15 cellular contexts compared by ENCODE assay signal in the genomic region with DNA sequence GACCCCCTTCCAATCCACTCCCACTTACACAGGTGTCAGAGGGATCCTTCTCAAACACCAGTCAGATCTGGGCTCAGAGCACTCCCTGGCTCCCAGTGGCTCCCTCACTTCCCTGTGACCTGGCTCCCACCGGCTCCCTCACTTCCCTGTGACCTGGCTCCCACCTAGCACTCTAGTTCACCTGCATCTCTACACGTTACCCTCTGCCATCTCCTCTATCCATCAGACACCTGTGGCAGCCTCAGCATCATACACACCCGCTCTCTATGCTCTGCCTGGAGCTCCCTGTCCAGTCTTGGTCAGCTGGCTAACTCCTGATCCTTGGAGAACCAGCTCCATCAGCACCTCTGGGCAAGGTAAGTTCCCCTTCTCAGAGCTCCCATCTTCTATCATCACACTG. TPM values are rescaled to one million over a fixed set of nuclear protein-coding genes. Genes with fewer than 3 reads are reported as not detected.
DNase-seq lines count a peak whose midpoint lies in the region; ATAC-seq, FAIRE-seq and TF ChIP-seq lines count a peak whose summit lies in the region.
"Had no signal": no experiment of that assay in that cellular context is flagged by ENCODE, and none has a peak within 500 bp of the region (broad histone marks: within the 10 kb centered on the region; RNA-seq: fewer than 3 reads in every experiment).

No MANE protein-coding gene starts in this region.

- H3K27ac ChIP-seq in RWPE2 (ENCODE audit: poor library complexity, severe bottlenecking) = no peak overlapping the region
- no peak overlapping the region for H3K27ac ChIP-seq in kidney (ENCODE audit: low read depth in 2 of 2, low read length in 2 of 2)
- H3K27ac ChIP-seq: BLaER1 treated with 17β-estradiol and CSF1 and Interleukin-3, amounts not matched to agents 10 nM and 100 nM had no signal

- no peaks in the 10 kb centered on the region for H3K36me3 ChIP-seq in RWPE2 (ENCODE audit: low read depth)
- no peaks in the 10 kb centered on the region for H3K36me3 ChIP-seq in kidney (ENCODE audit: control insufficient read depth in 1 of 2, insufficient read depth in 2 of 2, low read length in 2 of 2)
- H3K36me3 ChIP-seq: BLaER1 treated with 17β-estradiol and CSF1 and Interleukin-3, amounts not matched to agents 10 nM and 100 nM; HAP-1 had no signal

- TF ChIP-seq CTCF in RWPE2 (IDR thresholded peaks at IDR 0.05; ENCODE audit: poor library complexity, severe bottlenecking) = no peak
- no peak for TF ChIP-seq CTCF in kidney (IDR thresholded peaks at IDR 0.05; ENCODE audit: borderline replicate concordance, extremely low read depth, insufficient read depth)

- H3K27me3 Mint-ChIP-seq in stimulated activated naive CD8-positive, alpha-beta T cell treated with anti-CD3 and anti-CD28 coated beads, Interleukin-15, Interleukin-2, amounts not matched to agents 100 ng/mL and 50 ng/mL, for 24 hours = peaks cover 4% of the 10 kb centered on the region
- H3K27me3 Mint-ChIP-seq: CD4-positive, alpha-beta T cell had no signal

- no peak overlapping the region for H3K4me3 Mint-ChIP-seq in stimulated activated naive CD8-positive, alpha-beta T cell treated with anti-CD3 and anti-CD28 coated beads, Interleukin-15, Interleukin-2, amounts not matched to agents 100 ng/mL and 50 ng/mL, for 24 hours
- H3K4me3 Mint-ChIP-seq: CD4-positive, alpha-beta T cell had no signal

- peaks cover 13% of the 10 kb centered on the region for H3K4me1 Mint-ChIP-seq in stimulated activated naive CD8-positive, alpha-beta T cell treated with anti-CD3 and anti-CD28 coated beads, Interleukin-15, Interleukin-2, amounts not matched to agents 100 ng/mL and 50 ng/mL, for 24 hours (ENCODE audit: low read depth)

- H3K9me3 ChIP-seq in RWPE2 (ENCODE audit: severe bottlenecking) = no peaks in the 10 kb centered on the region
- H3K9me3 ChIP-seq in kidney (ENCODE audit: control insufficient read depth in 1 of 2, low read length in 2 of 2) = no peaks in the 10 kb centered on the region
- H3K9me3 ChIP-seq: HAP-1 had no signal

- no peaks in the 10 kb centered on the region for H3K9me3 Mint-ChIP-seq in stimulated activated naive CD8-positive, alpha-beta T cell treated with anti-CD3 and anti-CD28 coated beads, Interleukin-15, Interleukin-2, amounts not matched to agents 100 ng/mL and 50 ng/mL, for 24 hours
- H3K9me3 Mint-ChIP-seq: CD4-positive, alpha-beta T cell had no signal

- H3K27me3 ChIP-seq in RWPE2 (ENCODE audit: insufficient read depth, poor library complexity, severe bottlenecking) = no peaks in the 10 kb centered on the region

- H3K9ac ChIP-seq in kidney (ENCODE audit: low read length in 2 of 2) = no peak overlapping the region
- H3K9ac ChIP-seq: BLaER1 treated with 17β-estradiol and CSF1 and Interleukin-3, amounts not matched to agents 10 nM and 100 nM had no signal

- H3K36me3 Mint-ChIP-seq in stimulated activated naive CD8-positive, alpha-beta T cell treated with anti-CD3 and anti-CD28 coated beads, Interleukin-15, Interleukin-2, amounts not matched to agents 100 ng/mL and 50 ng/mL, for 24 hours (ENCODE audit: low read depth) = no peaks in the 10 kb centered on the region

- H3K4me3 ChIP-seq in RWPE2 (ENCODE audit: severe bottlenecking) (no peak overlapping the region), kidney (ENCODE audit: low read length in 2 of 2) (no peak overlapping the region)
- H3K4me3 ChIP-seq: BLaER1 treated with 17β-estradiol and CSF1 and Interleukin-3, amounts not matched to agents 10 nM and 100 nM; HAP-1 had no signal

- no peak for ATAC-seq in stimulated activated naive CD8-positive, alpha-beta T cell treated with anti-CD3 and anti-CD28 coated beads, Interleukin-15, Interleukin-2, amounts not matched to agents 100 U/mL and 50 U/mL, for 24 hours
- ATAC-seq in RWPE2 (ENCODE audit: low read depth) (peak; percentile 16), GM21529 (IDR thresholded peaks at IDR 0.05; ENCODE audit: unreplicated experiment) (no peak)

- H3K4me1 ChIP-seq in RWPE2 (ENCODE audit: insufficient read depth, poor library complexity, severe bottlenecking) (peaks cover 11% of the 10 kb centered on the region), kidney (ENCODE audit: control insufficient read depth in 1 of 2, insufficient read depth in 1 of 2, low read depth in 1 of 2, low read length in 2 of 2) (peaks cover 6 to 9% of the 10 kb centered on the region in 2 donors)

- intact Hi-C loops in kidney (cut with DNase I) = loop anchor here (5.0 kb wide), 1 partner anchor 179 kb away; no protein-coding TSS in a partner anchor

- FAIRE-seq in kidney (lab: Jason Lieb, UNC) = no peak
- FAIRE-seq: D721Med had no signal

- H3K27ac Mint-ChIP-seq in stimulated activated naive CD8-positive, alpha-beta T cell treated with anti-CD3 and anti-CD28 coated beads, Interleukin-15, Interleukin-2, amounts not matched to agents 100 ng/mL and 50 ng/mL, for 24 hours = peak overlapping the region; percentile 78
- H3K27ac Mint-ChIP-seq: CD4-positive, alpha-beta T cell had no signal

- DNase-seq in stimulated activated naive CD8-positive, alpha-beta T cell treated with anti-CD3 and anti-CD28 coated beads, Interleukin-15, Interleukin-2, amounts not matched to agents 100 U/mL and 50 U/mL, for 24 hours = no peak
- no peak for DNase-seq in RWPE2 (ENCODE audit: low spot score)
- DNase-seq in kidney = peak; percentile 7
- DNase-seq in SW480 (ENCODE audit: low spot score) = no peak
- DNase-seq in NCI-H2081 (lab: John Stamatoyannopoulos, UW) = no peak
- no peak for DNase-seq in HCEC 1CT
- DNase-seq: NCI-H1048, NCI-H2081 treated with DMSO at 0.1 percent for 48 hours, NCI-H510A had no signal

RNA-seq across cellular contexts. Expression of a gene that starts 5.6 kb away (rescaled TPM):
- 7.2 TPM for total RNA-seq in kidney
- 7.3 TPM for polyA plus RNA-seq in kidney (ENCODE audit: insufficient read depth, low read depth, low replicate concordance)

RNA-seq across cellular contexts. Expression of a gene that starts 13.1 kb away (rescaled TPM):
- 150 TPM for total RNA-seq in kidney
- polyA plus RNA-seq in kidney (ENCODE audit: insufficient read depth, low read depth, low replicate concordance) = 701 TPM

RNA-seq across cellular contexts. Expression of a gene that starts 44.4 kb away (rescaled TPM):
- total RNA-seq in kidney = 76.5 TPM
- 41.7 TPM for polyA plus RNA-seq in kidney (ENCODE audit: insufficient read depth, low read depth, low replicate concordance)

RNA-seq across cellular contexts. Expression of a gene that starts 44.4 kb away (rescaled TPM):
- total RNA-seq in kidney = 13.4 TPM
- polyA plus RNA-seq in kidney (ENCODE audit: insufficient read depth, low read depth, low replicate concordance) = 29.5 TPM
